9 cellular contexts compared by ENCODE assay signal in the genomic region with DNA sequence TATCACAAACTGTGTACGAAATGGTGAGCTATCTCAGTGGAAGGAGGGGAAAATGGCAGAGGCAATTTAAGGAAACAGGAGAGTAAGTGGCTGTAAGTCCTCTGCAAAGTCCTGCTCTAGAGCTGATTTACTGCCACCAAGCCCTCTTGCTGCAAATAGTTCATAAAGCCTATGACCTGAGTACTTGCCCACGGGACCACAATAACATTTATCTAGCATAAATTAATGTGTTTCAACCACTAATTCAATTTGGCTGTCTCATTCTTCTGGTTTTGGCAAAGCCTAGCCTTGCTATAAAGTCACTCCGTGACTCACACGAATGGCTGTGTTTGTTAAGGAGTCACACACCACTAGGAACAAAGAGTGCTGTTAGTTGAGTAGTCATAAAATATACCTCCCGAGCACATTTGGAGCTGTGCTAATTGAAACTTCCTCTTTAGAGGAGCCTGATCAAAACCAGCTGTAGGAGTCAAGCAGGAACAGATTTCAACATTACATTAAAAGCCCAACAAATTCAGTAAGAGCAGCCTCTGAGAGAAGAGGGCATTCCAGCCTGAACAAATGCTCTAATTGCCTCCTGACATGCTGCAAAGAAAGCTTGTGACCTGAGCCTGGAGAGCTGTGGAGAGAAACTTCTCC.
DNase-seq lines count a peak whose midpoint lies in the region; ATAC-seq and TF ChIP-seq lines count a peak whose summit lies in the region.
"Had no signal": no experiment of that assay in that cellular context is flagged by ENCODE, and none has a peak within 500 bp of the region (broad histone marks: within the 10 kb centered on the region; RNA-seq: fewer than 3 reads in every experiment).

No MANE protein-coding gene starts in this region.

- no peaks in the 10 kb centered on the region for H3K9me3 ChIP-seq in DND-41 (ENCODE audit: insufficient read depth, low read length, severe bottlenecking)

- H4K20me1 ChIP-seq in DND-41 (ENCODE audit: insufficient read depth, low read length) = no peaks in the 10 kb centered on the region

- no peak for DNase-seq in DND-41
- DNase-seq in NCI-H1436 (lab: John Stamatoyannopoulos, UW) = peak; percentile 92
- DNase-seq in left cardiac atrium = peak; percentile 24
- DNase-seq in retinal pigment epithelial cell (ENCODE audit: low read depth) = peak; percentile 93
- no peak for DNase-seq in T-helper 2 cell treated with Interferon-gamma antibody and Interleukin-4, amounts not matched to agents 5 μg/mL and 100 μg/mL, for 36 hours (ENCODE audit: low spot score)
- DNase-seq in activated effector memory CD4-positive, alpha-beta T cell treated with anti-CD3 and anti-CD28 coated beads, Interleukin-2, amount 50 U/mL, for 16 hours = no peak

- no peaks in the 10 kb centered on the region for H3K4me1 Mint-ChIP-seq in T-helper 2 cell treated with Interferon-gamma antibody and Interleukin-4, amounts not matched to agents 5 μg/mL and 100 μg/mL, for 36 hours (ENCODE audit: low read depth)

- H3K27me3 Mint-ChIP-seq in T-helper 2 cell treated with Interferon-gamma antibody and Interleukin-4, amounts not matched to agents 5 μg/mL and 100 μg/mL, for 36 hours (ENCODE audit: low read depth) = no peaks in the 10 kb centered on the region

- H2AFZ ChIP-seq in DND-41 (ENCODE audit: low read depth, low read length) = peak overlapping the region; percentile 32; the same call in 1 of the 2 replicates

- no peak overlapping the region for H3K27ac Mint-ChIP-seq in T-helper 2 cell treated with Interferon-gamma antibody and Interleukin-4, amounts not matched to agents 5 μg/mL and 100 μg/mL, for 36 hours

- no peaks in the 10 kb centered on the region for H3K79me2 ChIP-seq in DND-41 (ENCODE audit: insufficient read depth, low read length)

- no peak overlapping the region for H3K4me3 Mint-ChIP-seq in T-helper 2 cell treated with Interferon-gamma antibody and Interleukin-4, amounts not matched to agents 5 μg/mL and 100 μg/mL, for 36 hours

- H3K4me3 ChIP-seq in DND-41 (ENCODE audit: low read depth in 1 of 2, low read length in 2 of 2) (no peak overlapping the region), retinal pigment epithelial cell (ENCODE audit: low read length) (peak overlapping the region; percentile 17)

- H3K36me3 Mint-ChIP-seq in T-helper 2 cell treated with Interferon-gamma antibody and Interleukin-4, amounts not matched to agents 5 μg/mL and 100 μg/mL, for 36 hours (ENCODE audit: low read depth) = no peaks in the 10 kb centered on the region

- H3K4me2 ChIP-seq in DND-41 (ENCODE audit: insufficient read depth, low read length) = no peak overlapping the region

- no peak overlapping the region for H3K27ac ChIP-seq in DND-41 (ENCODE audit: low read length)
- H3K27ac ChIP-seq in VCaP = peak overlapping the region; percentile 59
- H3K27ac ChIP-seq: HL-60 had no signal

- H3K9ac ChIP-seq in DND-41 (ENCODE audit: low read depth, low read length) = no peak overlapping the region

- intact Hi-C loops in left cardiac atrium (cut with DNase I) = no loop called here

- peaks cover 18% of the 10 kb centered on the region for H3K9me3 Mint-ChIP-seq in T-helper 2 cell treated with Interferon-gamma antibody and Interleukin-4, amounts not matched to agents 5 μg/mL and 100 μg/mL, for 36 hours

- ATAC-seq in DND-41 (ENCODE audit: insufficient read depth, low read depth) (no peak), left cardiac atrium (peak; percentile 75 to 95), GM19452 (IDR thresholded peaks at IDR 0.05; ENCODE audit: unreplicated experiment) (no peak)

- no peaks in the 10 kb centered on the region for H3K27me3 ChIP-seq in DND-41 (ENCODE audit: insufficient read depth, low read length, poor library complexity)

- TF ChIP-seq CTCF in DND-41 (IDR thresholded peaks at IDR 0.05; ENCODE audit: borderline replicate concordance, extremely low read depth, low read length, poor library complexity, severe bottlenecking) (no peak), VCaP (conservative IDR thresholded peaks at IDR 0.05) (no peak), retinal pigment epithelial cell (conservative IDR thresholded peaks at IDR 0.05; ENCODE audit: low read depth, low read length) (no peak)

- H3K4me1 ChIP-seq in DND-41 (ENCODE audit: insufficient read depth, low read length) = no peaks in the 10 kb centered on the region

- no peaks in the 10 kb centered on the region for H3K36me3 ChIP-seq in DND-41 (ENCODE audit: insufficient read depth, low read length)

Comparison
In these comparisons a context has a peak if more than half of its experiments do, and no peak if none do; other contexts are left out.
1. ATAC-seq: peak in left cardiac atrium (2 of 2); none in DND-41 (single experiment) and GM19452 (single experiment).
2. DNase-seq: peak in NCI-H1436 (single experiment), left cardiac atrium (single experiment) and retinal pigment epithelial cell (single experiment); none in DND-41 (single experiment), T-helper 2 cell treated with Interferon-gamma antibody and Interleukin-4, amounts not matched to agents 5 μg/mL and 100 μg/mL, for 36 hours (single experiment) and activated effector memory CD4-positive, alpha-beta T cell treated with anti-CD3 and anti-CD28 coated beads, Interleukin-2, amount 50 U/mL, for 16 hours (single experiment).